Comparison of ENCODE assay signal across 32 cellular contexts in genomic region chr3:134284438-134284837, GRCh38.
"Had no signal": no experiment of that assay in that cellular context is flagged by ENCODE, and none has a peak within 500 bp of the region (broad histone marks: within the 10 kb centered on the region; RNA-seq: fewer than 3 reads in every experiment).

No MANE protein-coding gene starts in this region.

- H3K27ac ChIP-seq: ascending aorta, cardiac muscle cell, WERI-Rb-1 had no signal

- H3K36me3 ChIP-seq: ascending aorta, cardiac muscle cell, WERI-Rb-1 had no signal

- H3K9me3 ChIP-seq: ascending aorta had no signal

- H3K27me3 ChIP-seq: ascending aorta, cardiac muscle cell had no signal

- FAIRE-seq: bronchial epithelial cell, TTC549 had no signal

- H3K4me3 ChIP-seq: ascending aorta, cardiac muscle cell had no signal

- H3K4me1 ChIP-seq: ascending aorta had no signal

- ATAC-seq: activated CD4-positive, alpha-beta T cell treated with anti-CD3 and anti-CD28 coated beads for 36 hours; activated CD4-positive, CD25-positive, alpha-beta regulatory T cell treated with anti-CD3 and anti-CD28 coated beads, Interleukin-2, amount 50 U/mL, for 24 hours; activated CD8-positive, alpha-beta memory T cell treated with anti-CD3 and anti-CD28 coated beads, Interleukin-2, amount 10 ng/mL, durations not matched to agents 7 days and 5 days; activated CD8-positive, alpha-beta T cell treated with anti-CD3 and anti-CD28 coated beads, Interleukin-2, amount 10 ng/mL, durations not matched to agents 7 days and 5 days; activated naive CD8-positive, alpha-beta T cell treated with anti-CD3 and anti-CD28 coated beads, Interleukin-2, amount 50 U/mL, for 24 hours; WTC11 had no signal

- DNase-seq: activated CD4-positive, alpha-beta memory T cell treated with anti-CD3 and anti-CD28 coated beads, Interleukin-2, amount 10 ng/mL, durations not matched to agents 7 days and 5 days; activated CD4-positive, alpha-beta T cell treated with anti-CD3 and anti-CD28 coated beads for 1 hour; activated CD4-positive, alpha-beta T cell treated with anti-CD3 and anti-CD28 coated beads for 36 hours; activated CD4-positive, alpha-beta T cell treated with anti-CD3 and anti-CD28 coated beads for 48 hours; activated CD4-positive, alpha-beta T cell treated with anti-CD3 and anti-CD28 coated beads, Interleukin-2, amount 10 ng/mL, durations not matched to agents 7 days and 5 days; activated CD4-positive, alpha-beta T cell treated with anti-CD3 and anti-CD28 coated beads, Interleukin-2, amount 50 U/mL, for 48 hours; activated CD4-positive, CD25-positive, alpha-beta regulatory T cell; activated CD8-positive, alpha-beta memory T cell treated with anti-CD3 and anti-CD28 coated beads for 24 hours; activated CD8-positive, alpha-beta memory T cell treated with anti-CD3 and anti-CD28 coated beads, Interleukin-2, amount 10 ng/mL, durations not matched to agents 7 days and 5 days; activated CD8-positive, alpha-beta memory T cell treated with anti-CD3 and anti-CD28 coated beads, Interleukin-2, amount 50 U/mL, for 48 hours; activated CD8-positive, alpha-beta T cell treated with anti-CD3 and anti-CD28 coated beads, Interleukin-2, amount 10 ng/mL, durations not matched to agents 7 days and 5 days; activated effector memory CD4-positive, alpha-beta T cell treated with Interleukin-2 at 50 U/mL for 16 hours; activated gamma-delta T cell; activated naive CD4-positive, alpha-beta T cell treated with anti-CD3 and anti-CD28 coated beads, Interleukin-2, amount 10 ng/mL, durations not matched to agents 7 days and 5 days; activated naive CD4-positive, alpha-beta T cell treated with Interleukin-2 at 50 U/mL for 16 hours; activated naive CD8-positive, alpha-beta T cell treated with anti-CD3 and anti-CD28 coated beads, Interleukin-2, amount 10 ng/mL, durations not matched to agents 7 days and 5 days; activated naive CD8-positive, alpha-beta T cell treated with anti-CD3 and anti-CD28 coated beads, Interleukin-2, amount 50 U/mL, for 24 hours; activated T-cell treated with anti-CD3 and anti-CD28 coated beads, Interleukin-2, amount 50 U/mL, for 24 hours; activated T-cell treated with anti-CD3 and anti-CD28 coated beads, Interleukin-2, amount 50 U/mL, for 48 hours; amygdala; anterior cingulate cortex; caudate nucleus; cerebellar nuclear complex; T-helper 2 cell; T-helper 9 cell; WERI-Rb-1 had no signal
